Comparison of ENCODE assay signal across 14 cellular contexts in the genomic region with DNA sequence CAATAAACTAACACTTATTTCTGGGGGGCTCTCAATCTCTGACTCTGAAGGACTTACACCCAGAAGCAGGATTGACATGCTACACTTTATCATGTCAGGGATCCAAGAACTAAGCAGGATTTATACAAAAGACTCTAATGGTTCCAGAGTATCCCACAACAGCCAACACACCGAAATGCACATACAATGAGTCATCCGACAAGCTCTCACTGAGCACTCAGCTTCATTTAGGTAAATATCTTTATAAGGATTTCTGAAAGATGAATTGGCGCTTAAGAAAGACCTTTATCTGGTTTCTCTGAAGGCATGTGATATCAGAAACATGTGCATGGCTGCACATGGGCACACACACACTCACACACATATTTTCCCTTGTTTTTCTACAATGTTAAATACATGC.
DNase-seq lines count a peak whose midpoint lies in the region; ATAC-seq and TF ChIP-seq lines count a peak whose summit lies in the region.
"Had no signal": no experiment of that assay in that cellular context is flagged by ENCODE, and none has a peak within 500 bp of the region (broad histone marks: within the 10 kb centered on the region; RNA-seq: fewer than 3 reads in every experiment).

No MANE protein-coding gene starts in this region.

- in situ Hi-C loops in ACHN (cut with HindIII; ENCODE audit: low pct_ligation_motif_present, low pct_unique_long_range_greater_than_20kb, low sequenced_read_pairs), result no loop called here

- CTCF ChIA-PET in HEK293T (lab: Yijun Ruan, JAX), result no interaction called here

- no peaks in the 10 kb centered on the region for H3K9me3 ChIP-seq in NT2/D1 (ENCODE audit: insufficient read depth, low read length)
- H3K9me3 ChIP-seq: gastroesophageal sphincter, tibial artery had no signal

- ATAC-seq in GM21576 (IDR thresholded peaks at IDR 0.05; ENCODE audit: unreplicated experiment) (no peak), HG03571 (IDR thresholded peaks at IDR 0.05; ENCODE audit: unreplicated experiment) (no peak)
- ATAC-seq: gastroesophageal sphincter had no signal

- POLR2A ChIA-PET in HEK293T (lab: Yijun Ruan, JAX), result no interaction called here

- DNase-seq in ACHN (peak; percentile 34), LoVo (ENCODE audit: low spot score) (peak; percentile 49), NT2/D1 (ENCODE audit: low read depth, low spot score) (peak; percentile 22), iPS-NIHi7 (ENCODE audit: extremely low spot score) (peak; percentile 16), HEK293T (ENCODE audit: extremely low spot score) (no peak)
- no peak for DNase-seq in activated CD4-positive, alpha-beta T cell treated with anti-CD3 and anti-CD28 coated beads, Interleukin-2, amount 50 U/mL, for 48 hours
- DNase-seq: activated B cell treated with CpG ODN at 0.5 μM for 24 hours, DMS 273 treated with DMSO at 0.1 percent for 48 hours, naive B cell, NCI-H1694 treated with DMSO at 0.1 percent for 48 hours, tibial artery had no signal

- H3K36me3 ChIP-seq in NT2/D1 (ENCODE audit: insufficient read depth, insufficient read length, low read length), result no peaks in the 10 kb centered on the region
- H3K36me3 ChIP-seq: gastroesophageal sphincter, tibial artery had no signal

- no peak overlapping the region for H3K4me3 ChIP-seq in NT2/D1 (ENCODE audit: insufficient read length, low read depth)
- H3K4me3 ChIP-seq: gastroesophageal sphincter, tibial artery had no signal

- no peak overlapping the region for H3K9ac ChIP-seq in NT2/D1 (ENCODE audit: insufficient read length, low read depth)

- H3K27me3 ChIP-seq in NT2/D1 (ENCODE audit: insufficient read depth, insufficient read length), result no peaks in the 10 kb centered on the region
- H3K27me3 ChIP-seq: gastroesophageal sphincter, tibial artery had no signal

- no peaks in the 10 kb centered on the region for H3K4me1 ChIP-seq in NT2/D1 (ENCODE audit: insufficient read depth, insufficient read length)
- H3K4me1 ChIP-seq: gastroesophageal sphincter, tibial artery had no signal

TF ChIP-seq in HEK293T, 16 proteins besides CTCF, POLR2A, EP300 and RAD21:
- no peak for TF ChIP-seq TARDBP (IDR thresholded peaks at IDR 0.05)
- TF ChIP-seq ARNT (IDR thresholded peaks at IDR 0.05), result no peak
- no peak for TF ChIP-seq CTBP1 (IDR thresholded peaks at IDR 0.05; ENCODE audit: borderline replicate concordance)
- TF ChIP-seq BHLHE40 (IDR thresholded peaks at IDR 0.05; ENCODE audit: borderline replicate concordance), result no peak
- no peak for TF ChIP-seq SUZ12 (IDR thresholded peaks at IDR 0.05)
- no peak for TF ChIP-seq FOXM1 (IDR thresholded peaks at IDR 0.05; ENCODE audit: borderline replicate concordance)
- TF ChIP-seq HDGF (IDR thresholded peaks at IDR 0.05; ENCODE audit: borderline replicate concordance), result no peak
- no peak for TF ChIP-seq FOXK2 (IDR thresholded peaks at IDR 0.05)
- TF ChIP-seq NFRKB (IDR thresholded peaks at IDR 0.05), result no peak
- TF ChIP-seq ELF4 (IDR thresholded peaks at IDR 0.05), result no peak
- no peak for TF ChIP-seq LEF1 (IDR thresholded peaks at IDR 0.05; ENCODE audit: borderline replicate concordance)
- no peak for TF ChIP-seq FOXA1 (IDR thresholded peaks at IDR 0.05)
- TF ChIP-seq, protein P1, sequence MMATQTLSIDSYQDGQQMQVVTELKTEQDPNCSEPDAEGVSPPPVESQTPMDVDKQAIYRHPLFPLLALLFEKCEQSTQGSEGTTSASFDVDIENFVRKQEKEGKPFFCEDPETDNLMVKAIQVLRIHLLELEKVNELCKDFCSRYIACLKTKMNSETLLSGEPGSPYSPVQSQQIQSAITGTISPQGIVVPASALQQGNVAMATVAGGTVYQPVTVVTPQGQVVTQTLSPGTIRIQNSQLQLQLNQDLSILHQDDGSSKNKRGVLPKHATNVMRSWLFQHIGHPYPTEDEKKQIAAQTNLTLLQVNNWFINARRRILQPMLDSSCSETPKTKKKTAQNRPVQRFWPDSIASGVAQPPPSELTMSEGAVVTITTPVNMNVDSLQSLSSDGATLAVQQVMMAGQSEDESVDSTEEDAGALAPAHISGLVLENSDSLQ (IDR thresholded peaks at IDR 0.05), result no peak
- no peak for TF ChIP-seq SP1 (IDR thresholded peaks at IDR 0.05)

Comparison
In these comparisons a context has a peak if more than half of its experiments do, and no peak if none do; other contexts are left out.
1. DNase-seq: peak in ACHN (single experiment), LoVo (single experiment), NT2/D1 (single experiment) and iPS-NIHi7 (single experiment); none in HEK293T (single experiment) and activated CD4-positive, alpha-beta T cell treated with anti-CD3 and anti-CD28 coated beads, Interleukin-2, amount 50 U/mL, for 48 hours (0 of 2).